Comparison of ENCODE assay signal across 28 cellular contexts in the genomic region with DNA sequence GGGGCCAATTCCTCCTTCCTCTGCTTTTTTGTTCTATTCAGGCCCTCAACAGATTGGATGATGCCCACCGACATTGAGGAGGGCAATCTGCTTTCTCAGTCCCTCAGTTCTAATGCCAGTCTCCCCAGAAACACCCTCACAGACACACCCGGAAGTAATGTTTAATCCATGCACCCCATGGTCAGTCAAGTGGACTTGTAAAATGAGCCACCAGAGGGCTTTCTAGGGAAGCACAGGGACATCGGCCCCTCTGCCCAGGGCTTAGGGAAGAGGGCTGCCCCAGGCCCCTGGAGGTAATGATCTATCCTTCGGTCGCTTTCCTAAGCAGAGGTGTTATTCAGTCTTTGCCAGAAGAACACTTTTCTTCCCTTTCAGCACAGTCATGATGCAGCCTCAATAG.
"Had no signal": no experiment of that assay in that cellular context is flagged by ENCODE, and none has a peak within 500 bp of the region (broad histone marks: within the 10 kb centered on the region; RNA-seq: fewer than 3 reads in every experiment).

No MANE protein-coding gene starts in this region.

- H3K36me3 Mint-ChIP-seq: activated naive CD8-positive, alpha-beta T cell; naive thymus-derived CD8-positive, alpha-beta T cell; stimulated activated effector memory CD8-positive, alpha-beta T cell treated with anti-CD3 and anti-CD28 coated beads, Interleukin-12 subunit alpha, Interleukin-12 subunit beta, amount 100 ng/mL, for 72 hours had no signal

- H3K4me3 ChIP-seq: adrenal gland, body of pancreas, cardiac muscle cell, heart right ventricle, left lung, lower lobe of right lung, sigmoid colon, thoracic aorta had no signal

- H3K9me3 ChIP-seq: adrenal gland, body of pancreas, heart right ventricle, left lung, lower lobe of right lung, sigmoid colon, thoracic aorta had no signal

- H3K36me3 ChIP-seq: adrenal gland, cardiac muscle cell, heart right ventricle, left lung, lower lobe of right lung, sigmoid colon, thoracic aorta had no signal

- H3K27me3 Mint-ChIP-seq: activated naive CD8-positive, alpha-beta T cell; stimulated activated naive CD8-positive, alpha-beta T cell treated with anti-CD3 and anti-CD28 coated beads, Interleukin-15, Interleukin-2, amounts not matched to agents 100 ng/mL and 50 ng/mL, for 24 hours had no signal

- H3K4me1 ChIP-seq: adrenal gland, body of pancreas, foreskin keratinocyte, left lung, lower lobe of right lung, sigmoid colon had no signal

- H3K27ac Mint-ChIP-seq: activated naive CD8-positive, alpha-beta T cell; activated T-cell treated with anti-CD3 and anti-CD28 coated beads, Interleukin-2, amount 50 U/mL, for 72 hours; stimulated activated effector memory CD8-positive, alpha-beta T cell treated with anti-CD3 and anti-CD28 coated beads, Interleukin-12 subunit alpha, Interleukin-12 subunit beta, amount 100 ng/mL, for 72 hours; stimulated activated naive CD8-positive, alpha-beta T cell treated with anti-CD3 and anti-CD28 coated beads, Interleukin-15, Interleukin-2, amounts not matched to agents 100 ng/mL and 50 ng/mL, for 24 hours; T-helper 2 cell treated with Interferon-gamma antibody and Interleukin-4, amounts not matched to agents 5 μg/mL and 100 μg/mL, for 36 hours had no signal

- H3K27me3 ChIP-seq: adrenal gland, body of pancreas, cardiac muscle cell, left lung, sigmoid colon had no signal

- FAIRE-seq: small intestine, urothelium cell line had no signal

- H3K9me3 Mint-ChIP-seq: activated T-cell treated with anti-CD3 and anti-CD28 coated beads, Interleukin-2, amount 50 U/mL, for 72 hours; naive thymus-derived CD8-positive, alpha-beta T cell; stimulated activated effector memory CD8-positive, alpha-beta T cell treated with anti-CD3 and anti-CD28 coated beads, Interleukin-12 subunit alpha, Interleukin-12 subunit beta, amount 100 ng/mL, for 72 hours; stimulated activated naive CD8-positive, alpha-beta T cell treated with anti-CD3 and anti-CD28 coated beads, Interleukin-15, Interleukin-2, amounts not matched to agents 100 ng/mL and 50 ng/mL, for 24 hours; T-helper 2 cell treated with Interferon-gamma antibody and Interleukin-4, amounts not matched to agents 5 μg/mL and 100 μg/mL, for 36 hours had no signal

- H3K4me1 Mint-ChIP-seq: stimulated activated effector memory CD8-positive, alpha-beta T cell treated with anti-CD3 and anti-CD28 coated beads, Interleukin-12 subunit alpha, Interleukin-12 subunit beta, amount 100 ng/mL, for 72 hours had no signal

- H3K27ac ChIP-seq: adrenal gland, body of pancreas, cardiac muscle cell, foreskin keratinocyte, heart right ventricle, left lung, lower lobe of right lung, sigmoid colon, thoracic aorta had no signal

- H3K4me3 Mint-ChIP-seq: activated naive CD8-positive, alpha-beta T cell; activated T-cell treated with anti-CD3 and anti-CD28 coated beads, Interleukin-2, amount 50 U/mL, for 72 hours; naive thymus-derived CD8-positive, alpha-beta T cell; stimulated activated effector memory CD8-positive, alpha-beta T cell treated with anti-CD3 and anti-CD28 coated beads, Interleukin-12 subunit alpha, Interleukin-12 subunit beta, amount 100 ng/mL, for 72 hours; stimulated activated naive CD8-positive, alpha-beta T cell treated with anti-CD3 and anti-CD28 coated beads, Interleukin-15, Interleukin-2, amounts not matched to agents 100 ng/mL and 50 ng/mL, for 24 hours; T-helper 2 cell treated with Interferon-gamma antibody and Interleukin-4, amounts not matched to agents 5 μg/mL and 100 μg/mL, for 36 hours had no signal

- DNase-seq: activated CD4-positive, alpha-beta T cell treated with anti-CD3 and anti-CD28 coated beads for 4 hours; activated CD4-positive, alpha-beta T cell treated with anti-CD3 and anti-CD28 coated beads, Interleukin-2, amount 50 U/mL, for 4 hours; activated CD4-positive, CD25-positive, alpha-beta regulatory T cell; activated effector memory CD4-positive, alpha-beta T cell treated with Interleukin-2 at 50 U/mL for 16 hours; activated naive CD4-positive, alpha-beta T cell treated with Interleukin-2 at 50 U/mL for 16 hours; activated T-cell treated with anti-CD3 and anti-CD28 coated beads for 4 hours; activated T-cell treated with anti-CD3 and anti-CD28 coated beads, Interleukin-2, amount 50 U/mL, for 72 hours; adrenal gland; aorta; body of pancreas; cortex of kidney; foreskin keratinocyte; heart right ventricle; left lung; lower lobe of right lung; mesenchymal stem cell; naive thymus-derived CD8-positive, alpha-beta T cell; sigmoid colon; small intestine; stimulated activated CD4-positive, alpha-beta T cell treated with anti-CD3 and anti-CD28 coated beads, Interleukin-4, amount 100 ng/mL, for 24 hours; trophoblast cell had no signal
